1 cellular context compared by ENCODE assay signal in the genomic region with DNA sequence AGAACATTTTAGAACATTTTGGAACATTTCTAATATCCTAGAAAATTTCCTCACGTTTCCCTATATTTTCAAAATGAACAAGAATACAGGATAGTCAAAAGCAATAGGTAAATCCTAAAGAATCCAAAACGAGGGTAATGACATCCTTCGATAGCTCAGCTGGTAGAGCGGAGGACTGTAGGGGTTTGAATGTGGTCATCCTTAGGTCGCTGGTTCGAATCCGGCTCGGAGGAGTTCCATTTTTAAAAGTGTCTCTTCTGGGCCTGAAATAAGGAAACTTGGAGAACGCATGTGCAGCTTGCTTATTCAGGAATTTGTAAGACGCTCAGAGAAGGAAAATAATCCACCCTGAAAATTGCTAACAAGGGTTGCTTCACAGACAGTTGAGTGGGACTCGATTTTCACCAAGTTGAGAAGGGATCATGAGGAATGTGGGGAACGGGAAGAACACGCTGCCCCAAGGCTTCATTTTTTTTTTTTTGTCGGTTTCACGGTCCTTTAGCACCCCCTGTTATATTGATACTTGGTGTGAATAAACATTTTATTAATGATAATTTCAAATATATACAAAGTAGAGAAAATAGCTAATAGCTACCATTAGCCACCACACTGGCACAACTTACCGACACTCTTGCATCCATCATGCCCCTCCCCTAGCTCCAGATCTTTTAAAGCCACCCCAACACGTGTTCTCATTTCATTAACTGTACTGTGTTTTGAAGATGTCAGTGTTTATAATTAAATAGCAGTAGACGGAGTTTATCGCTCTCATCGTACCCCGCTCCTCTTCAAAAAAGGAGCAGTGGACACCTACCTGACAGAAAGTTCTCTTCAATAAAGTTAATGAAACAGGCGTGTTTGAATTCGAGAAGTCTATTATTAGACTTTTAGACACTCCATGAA.
A peak's percentile ranks its signal among the peaks of the same experiment; 100 is the strongest.
TF ChIP-seq lines count a peak whose summit lies in the region.

No MANE protein-coding gene starts in this region.

TF ChIP-seq in K562, 482 proteins besides CTCF, POLR2A, EP300 and RAD21 (continued from another document and continues in another):
- TF ChIP-seq TBP (optimal IDR thresholded peaks at IDR 0.05; ENCODE audit: low read depth, low read length), result peak; percentile 100
- no peak for TF ChIP-seq MCM7 (IDR thresholded peaks at IDR 0.05)
- no peak for TF ChIP-seq ZNF121 (CRISPR knock-in tag; conservative IDR thresholded peaks at IDR 0.05)
- no peak for TF ChIP-seq MXD1 (CRISPR knock-in tag; IDR thresholded peaks at IDR 0.05; ENCODE audit: borderline replicate concordance, poor library complexity, severe bottlenecking)
- 0 out of 2 replicates have a peak, but pooled peaks have one; percentile 21 for TF ChIP-seq ZNF561 (CRISPR knock-in tag; conservative IDR thresholded peaks at IDR 0.05)
- no peak for TF ChIP-seq GTF2B (IDR thresholded peaks at IDR 0.05; ENCODE audit: extremely low read depth, insufficient read length)
- TF ChIP-seq, protein P1, sequence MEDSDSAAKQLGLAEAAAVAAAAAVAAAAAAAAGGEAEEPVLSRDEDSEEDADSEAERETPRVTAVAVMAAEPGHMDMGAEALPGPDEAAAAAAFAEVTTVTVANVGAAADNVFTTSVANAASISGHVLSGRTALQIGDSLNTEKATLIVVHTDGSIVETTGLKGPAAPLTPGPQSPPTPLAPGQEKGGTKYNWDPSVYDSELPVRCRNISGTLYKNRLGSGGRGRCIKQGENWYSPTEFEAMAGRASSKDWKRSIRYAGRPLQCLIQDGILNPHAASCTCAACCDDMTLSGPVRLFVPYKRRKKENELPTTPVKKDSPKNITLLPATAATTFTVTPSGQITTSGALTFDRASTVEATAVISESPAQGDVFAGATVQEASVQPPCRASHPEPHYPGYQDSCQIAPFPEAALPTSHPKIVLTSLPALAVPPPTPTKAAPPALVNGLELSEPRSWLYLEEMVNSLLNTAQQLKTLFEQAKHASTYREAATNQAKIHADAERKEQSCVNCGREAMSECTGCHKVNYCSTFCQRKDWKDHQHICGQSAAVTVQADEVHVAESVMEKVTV (CRISPR knock-in tag; IDR thresholded peaks at IDR 0.05), result 0 out of 2 replicates have a peak, but pooled peaks have one; percentile 14
- no peak; a peak in 2 of 3 replicates for TF ChIP-seq CBX3 (IDR thresholded peaks at IDR 0.05; ENCODE audit: borderline replicate concordance in 1 of 2, low read length in 2 of 2)
- TF ChIP-seq BRD4 (IDR thresholded peaks at IDR 0.05), result no peak
- TF ChIP-seq ZNF407 (IDR thresholded peaks at IDR 0.05; ENCODE audit: low read depth), result peak; percentile 68
- peak; percentile 17; the same call in 1 of the 2 replicates for TF ChIP-seq STAT5A (IDR thresholded peaks at IDR 0.05; ENCODE audit: borderline replicate concordance, low read length)
- TF ChIP-seq HDAC1 (IDR thresholded peaks at IDR 0.05), result peak in 1 of 2 experiments; percentile 94
- TF ChIP-seq GATAD2B (IDR thresholded peaks at IDR 0.05; ENCODE audit: borderline replicate concordance), result peak; percentile 69; the same call in 1 of the 2 replicates
- no peak for TF ChIP-seq E2F1 (CRISPR knock-in tag; IDR thresholded peaks at IDR 0.05)
- TF ChIP-seq RBM17 (IDR thresholded peaks at IDR 0.05; ENCODE audit: borderline replicate concordance, low read depth, low read length), result no peak
- no peak for TF ChIP-seq ZHX1 (conservative IDR thresholded peaks at IDR 0.05; ENCODE audit: low read length)
- no peak for TF ChIP-seq CBX8 (IDR thresholded peaks at IDR 0.05; ENCODE audit: borderline replicate concordance, extremely low read depth, low read depth, low read length, poor library complexity, severe bottlenecking)
- TF ChIP-seq ELF4 (CRISPR knock-in tag; IDR thresholded peaks at IDR 0.05), result no peak
- no peak for TF ChIP-seq SREBF2 (CRISPR knock-in tag; IDR thresholded peaks at IDR 0.05)
- TF ChIP-seq, protein P2, sequence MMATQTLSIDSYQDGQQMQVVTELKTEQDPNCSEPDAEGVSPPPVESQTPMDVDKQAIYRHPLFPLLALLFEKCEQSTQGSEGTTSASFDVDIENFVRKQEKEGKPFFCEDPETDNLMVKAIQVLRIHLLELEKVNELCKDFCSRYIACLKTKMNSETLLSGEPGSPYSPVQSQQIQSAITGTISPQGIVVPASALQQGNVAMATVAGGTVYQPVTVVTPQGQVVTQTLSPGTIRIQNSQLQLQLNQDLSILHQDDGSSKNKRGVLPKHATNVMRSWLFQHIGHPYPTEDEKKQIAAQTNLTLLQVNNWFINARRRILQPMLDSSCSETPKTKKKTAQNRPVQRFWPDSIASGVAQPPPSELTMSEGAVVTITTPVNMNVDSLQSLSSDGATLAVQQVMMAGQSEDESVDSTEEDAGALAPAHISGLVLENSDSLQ (IDR thresholded peaks at IDR 0.05), result no peak; the same call in 1 of the 2 replicates
- peak; percentile 73 for TF ChIP-seq BCOR (IDR thresholded peaks at IDR 0.05)
- TF ChIP-seq TCF7L2 (IDR thresholded peaks at IDR 0.05; ENCODE audit: low read depth, low read length), result no peak
- no peak for TF ChIP-seq SNIP1 (IDR thresholded peaks at IDR 0.05; ENCODE audit: low read depth)
- TF ChIP-seq L3MBTL2 (IDR thresholded peaks at IDR 0.05), result 0 out of 2 replicates have a peak, but pooled peaks have one; percentile 35
- no peak for TF ChIP-seq NCOA4 (IDR thresholded peaks at IDR 0.05; ENCODE audit: partially characterized antibody)
- no peak for TF ChIP-seq ARHGAP35 (IDR thresholded peaks at IDR 0.05; ENCODE audit: partially characterized antibody)
- peak; percentile 74; the same call in 1 of the 2 replicates for TF ChIP-seq LCOR (CRISPR knock-in tag; IDR thresholded peaks at IDR 0.05)
- no peak for TF ChIP-seq HNRNPH1 (optimal IDR thresholded peaks at IDR 0.05; ENCODE audit: low read depth, low read length)
- TF ChIP-seq, protein P3, sequence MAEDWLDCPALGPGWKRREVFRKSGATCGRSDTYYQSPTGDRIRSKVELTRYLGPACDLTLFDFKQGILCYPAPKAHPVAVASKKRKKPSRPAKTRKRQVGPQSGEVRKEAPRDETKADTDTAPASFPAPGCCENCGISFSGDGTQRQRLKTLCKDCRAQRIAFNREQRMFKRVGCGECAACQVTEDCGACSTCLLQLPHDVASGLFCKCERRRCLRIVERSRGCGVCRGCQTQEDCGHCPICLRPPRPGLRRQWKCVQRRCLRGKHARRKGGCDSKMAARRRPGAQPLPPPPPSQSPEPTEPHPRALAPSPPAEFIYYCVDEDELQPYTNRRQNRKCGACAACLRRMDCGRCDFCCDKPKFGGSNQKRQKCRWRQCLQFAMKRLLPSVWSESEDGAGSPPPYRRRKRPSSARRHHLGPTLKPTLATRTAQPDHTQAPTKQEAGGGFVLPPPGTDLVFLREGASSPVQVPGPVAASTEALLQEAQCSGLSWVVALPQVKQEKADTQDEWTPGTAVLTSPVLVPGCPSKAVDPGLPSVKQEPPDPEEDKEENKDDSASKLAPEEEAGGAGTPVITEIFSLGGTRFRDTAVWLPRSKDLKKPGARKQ (CRISPR knock-in tag; IDR thresholded peaks at IDR 0.05), result no peak
- TF ChIP-seq BRCA1 (IDR thresholded peaks at IDR 0.05), result no peak
- no peak for TF ChIP-seq BRCA1 (CRISPR knock-in tag; IDR thresholded peaks at IDR 0.05)
- no peak for TF ChIP-seq PRMT5 (CRISPR knock-in tag; IDR thresholded peaks at IDR 0.05)
- no peak for TF ChIP-seq LARP7 (IDR thresholded peaks at IDR 0.05)
- no peak for TF ChIP-seq TAF1 (IDR thresholded peaks at IDR 0.05; ENCODE audit: control insufficient read depth, extremely low read depth, insufficient read depth, low read length, severe bottlenecking)
- no peak for TF ChIP-seq KHSRP (IDR thresholded peaks at IDR 0.05)
- no peak for TF ChIP-seq FIP1L1 (IDR thresholded peaks at IDR 0.05; ENCODE audit: low read depth, low read length, poor library complexity, severe bottlenecking)
- no peak for TF ChIP-seq RUNX1 (IDR thresholded peaks at IDR 0.05; ENCODE audit: low read depth)
- TF ChIP-seq KLF6 (CRISPR knock-in tag; IDR thresholded peaks at IDR 0.05; ENCODE audit: borderline replicate concordance), result peak; percentile 6; the same call in 1 of the 2 replicates
- TF ChIP-seq ZFX (CRISPR knock-in tag; IDR thresholded peaks at IDR 0.05), result no peak
- TF ChIP-seq POLR2H (tag; IDR thresholded peaks at IDR 0.05; ENCODE audit: low read depth), result peak; percentile 99
- TF ChIP-seq NFIC (IDR thresholded peaks at IDR 0.05), result peak; percentile 74
- no peak for TF ChIP-seq ZNF3 (CRISPR knock-in tag; IDR thresholded peaks at IDR 0.05)
- TF ChIP-seq NFE2 (IDR thresholded peaks at IDR 0.05; ENCODE audit: low read depth), result 0 out of 2 replicates have a peak, but pooled peaks have one; percentile 27
- no peak for TF ChIP-seq CBX5 (IDR thresholded peaks at IDR 0.05; ENCODE audit: borderline replicate concordance, low read depth)
